In genomic region chr17:50272711-50273653, GRCh38 we compare ENCODE assay signal across 9 cellular contexts. TPM values are rescaled to one million over a fixed set of nuclear protein-coding genes. Genes with fewer than 3 reads are reported as not detected.
DNase-seq lines count a peak whose midpoint lies in the region; ATAC-seq and TF ChIP-seq lines count a peak whose summit lies in the region.
"Had no signal": no experiment of that assay in that cellular context is flagged by ENCODE, and none has a peak within 500 bp of the region (broad histone marks: within the 10 kb centered on the region; RNA-seq: fewer than 3 reads in every experiment).

No MANE protein-coding gene starts in this region.

- H3K27me3 ChIP-seq in A673 (replicated peaks; ENCODE audit: insufficient read depth, low read depth, low read length, poor library complexity): no peaks in the 10 kb centered on the region
- H3K27me3 ChIP-seq in SJSA1 (replicated peaks): no peaks in the 10 kb centered on the region
- H3K27me3 ChIP-seq in heart left ventricle: peaks cover 5 to 30% (median 13%) of the 10 kb centered on the region in 9 donors
- H3K27me3 ChIP-seq in aorta (ENCODE audit: control insufficient read depth in 1 of 2, insufficient read depth in 2 of 2, low read length in 1 of 2): no peaks in the 10 kb centered on the region

- H3K4me3 ChIP-seq in A673 (ENCODE audit: low read depth, low read length, poor library complexity, severe bottlenecking) (peak overlapping the region; percentile 50), SJSA1 (peak overlapping the region; percentile 48), heart left ventricle (peak overlapping the region; percentile 26 to 67 (median 59)), aorta (ENCODE audit: low read length in 2 of 2) (peak overlapping the region; percentile 10 to 51)

- intact Hi-C loops in A673 (cut with micrococcal nuclease; ENCODE audit: unreplicated experiment): loop anchor here (1.0 kb wide), 1 partner anchor 73 kb away; no protein-coding TSS in a partner anchor
- intact Hi-C loops in heart left ventricle (cut with DNase I): loop anchor here in 9 of 10 donors (1.0 to 2.0 kb wide), 3 partner anchors 70 to 73 kb away; partner anchors contain the start of gene COL1A1 (in 1 of the 9)
- intact Hi-C loops in aorta (cut with DNase I): loop anchor here (1.0 to 2.0 kb wide), 2 partner anchors 72 to 73 kb away; partner anchors contain the start of gene COL1A1 (in 1 of the 2)

- POLR2A ChIA-PET in A673 (lab: Charles Lee; ENCODE audit: low non-redundant PET): no interaction called here

- no peaks in the 10 kb centered on the region for H3K36me3 Mint-ChIP-seq in activated naive CD4-positive, alpha-beta T cell treated with anti-CD3 and anti-CD28 coated beads, Interleukin-2, amount 50 U/mL, for 24 hours
- H3K36me3 Mint-ChIP-seq in progenitor cell of endocrine pancreas (ENCODE audit: insufficient read depth): no peaks in the 10 kb centered on the region

- H3K4me1 Mint-ChIP-seq in activated naive CD4-positive, alpha-beta T cell treated with anti-CD3 and anti-CD28 coated beads, Interleukin-2, amount 50 U/mL, for 24 hours: peaks cover 6% of the 10 kb centered on the region
- peaks cover 23% of the 10 kb centered on the region for H3K4me1 Mint-ChIP-seq in progenitor cell of endocrine pancreas (ENCODE audit: low read depth)

- CTCF ChIA-PET in A673 (lab: Charles Lee): interaction anchor here (0.6 to 1.7 kb wide), 4 partner anchors 72 to 179 kb away, joined by 3 to 23 read pairs (median 6); partner anchors contain the start of gene COL1A1

- H3K27ac ChIP-seq in A673 (ENCODE audit: low read depth, low read length, poor library complexity, severe bottlenecking) (no peak overlapping the region), SJSA1 (peak overlapping the region; percentile 35), heart left ventricle (peak overlapping the region in 9 of 12 donors; percentile 8 to 84 (median 37)), aorta (ENCODE audit: low read depth in 1 of 2, low read length in 2 of 2) (peak overlapping the region in 1 of 2 donors; percentile 32)

- 5 to 10% (median 7%) methylated on average over 29 to 57 of the region's 57 CpGs for WGBS in heart left ventricle, 4 donors
- 1 to 2% methylated on average over 41 to 57 of the region's 57 CpGs for WGBS in aorta, 2 donors

- no peak for TF ChIP-seq POLR2A in heart left ventricle (IDR thresholded peaks at IDR 0.05)

- ATAC-seq in heart left ventricle (peak in 3 of 4 donors; percentile 36 to 60 (median 56)), aorta (ENCODE audit: low FRiP score) (peak; percentile 78)

- TF ChIP-seq CTCF in A673 (conservative IDR thresholded peaks at IDR 0.05; ENCODE audit: low read depth, low read length) (peak; percentile 73), GM20000 (IDR thresholded peaks at IDR 0.05; ENCODE audit: extremely low read depth, missing control alignments) (peak; percentile 82), heart left ventricle (IDR thresholded peaks at IDR 0.05) (peak; percentile 73 to 97 (median 92)), progenitor cell of endocrine pancreas (IDR thresholded peaks at IDR 0.05; ENCODE audit: unreplicated experiment) (peak; percentile 97)

- peak; percentile 64 for DNase-seq in A673 (ENCODE audit: low spot score)
- DNase-seq in GM20000 (ENCODE audit: low spot score): peak; percentile 85
- DNase-seq in SJSA1 (ENCODE audit: low read depth in 1 of 2, low spot score in 2 of 2): peak; percentile 73 to 77
- peak; percentile 46 to 80 (median 60) for DNase-seq in heart left ventricle
- DNase-seq in progenitor cell of endocrine pancreas (ENCODE audit: low spot score, unreplicated experiment): peak; percentile 78
- DNase-seq in aorta: peak; percentile 74 to 89
- DNase-seq in SHP77 treated with DMSO at 0.1 percent for 48 hours (lab: John Stamatoyannopoulos, UW): no peak

- H3K4me3 Mint-ChIP-seq in activated naive CD4-positive, alpha-beta T cell treated with anti-CD3 and anti-CD28 coated beads, Interleukin-2, amount 50 U/mL, for 24 hours: peak overlapping the region; percentile 67
- H3K4me3 Mint-ChIP-seq in progenitor cell of endocrine pancreas (ENCODE audit: low read depth): peak overlapping the region; percentile 52

- BruUV-seq in A673 (replicated peaks; lab: Mats Ljungman, UMichigan): no TSS peak

- no peaks in the 10 kb centered on the region for H3K9me3 ChIP-seq in A673 (ENCODE audit: low read depth, low read length, poor library complexity, severe bottlenecking)
- no peaks in the 10 kb centered on the region for H3K9me3 ChIP-seq in SJSA1 (replicated peaks)
- H3K9me3 ChIP-seq in heart left ventricle: no peaks in the 10 kb centered on the region
- no peaks in the 10 kb centered on the region for H3K9me3 ChIP-seq in aorta (ENCODE audit: control insufficient read depth, low read length)

- H3K4me1 ChIP-seq in A673 (ENCODE audit: insufficient read depth, low read length, poor library complexity, severe bottlenecking) (peaks cover 10% of the 10 kb centered on the region), SJSA1 (replicated peaks) (peaks cover 67% of the 10 kb centered on the region), heart left ventricle (peaks cover 0 to 26% (median 7%) of the 10 kb centered on the region in 12 donors), aorta (ENCODE audit: control insufficient read depth in 1 of 2, insufficient read depth in 2 of 2, low read length in 2 of 2) (no peaks in the 10 kb centered on the region)

- H3K36me3 ChIP-seq in A673 (ENCODE audit: insufficient read depth, low read length, poor library complexity, severe bottlenecking): no peaks in the 10 kb centered on the region
- no peaks in the 10 kb centered on the region for H3K36me3 ChIP-seq in SJSA1
- no peaks in the 10 kb centered on the region for H3K36me3 ChIP-seq in heart left ventricle
- no peaks in the 10 kb centered on the region for H3K36me3 ChIP-seq in aorta (ENCODE audit: control insufficient read depth in 1 of 2, insufficient read depth in 2 of 2, low read length in 1 of 2)

- H3K27ac Mint-ChIP-seq in activated naive CD4-positive, alpha-beta T cell treated with anti-CD3 and anti-CD28 coated beads, Interleukin-2, amount 50 U/mL, for 24 hours: no peak overlapping the region
- H3K27ac Mint-ChIP-seq in progenitor cell of endocrine pancreas: no peak overlapping the region

- peaks cover 26% of the 10 kb centered on the region for H3K27me3 Mint-ChIP-seq in activated naive CD4-positive, alpha-beta T cell treated with anti-CD3 and anti-CD28 coated beads, Interleukin-2, amount 50 U/mL, for 24 hours
- peaks cover 25% of the 10 kb centered on the region for H3K27me3 Mint-ChIP-seq in progenitor cell of endocrine pancreas

- H3K9me3 Mint-ChIP-seq in activated naive CD4-positive, alpha-beta T cell treated with anti-CD3 and anti-CD28 coated beads, Interleukin-2, amount 50 U/mL, for 24 hours: no peaks in the 10 kb centered on the region
- H3K9me3 Mint-ChIP-seq in progenitor cell of endocrine pancreas (ENCODE audit: low read depth): no peaks in the 10 kb centered on the region

RNA-seq across cellular contexts. Expression of gene TMEM92, which starts 1.3 kb away (rescaled TPM):
- total RNA-seq in A673 (2021) (0.19 TPM in 1 of 2 replicates, not detected in the other), heart left ventricle (not detected), progenitor cell of endocrine pancreas (7.4 and 7.6 TPM in 2 replicates), aorta (1 to 10 TPM in 1 of 2 donors, under 1 TPM in 1; 0.94 to 1.4 TPM)
- 0.05 TPM in 1 of 2 replicates, not detected in the other for total RNA-seq in SJSA1 (2014; rRNA removed; shearing (Covaris generic))
- polyA plus RNA-seq in heart left ventricle (under 1 TPM in 1 of 2 donors, not detected in 1; 0.11 TPM), aorta (10 to 100 TPM in 1 of 2 donors, not detected in 1; 12.4 TPM)
- total RNA-seq: subcutaneous adipose tissue had no signal
